ENCODE assay signal across 8 cellular contexts in genomic region chr22:20130319-20130718, GRCh38. TPM values are rescaled to one million over a fixed set of nuclear protein-coding genes. Genes with fewer than 3 reads are reported as not detected.
DNase-seq lines count a peak whose midpoint lies in the region; ATAC-seq, FAIRE-seq and TF ChIP-seq lines count a peak whose summit lies in the region.

No MANE protein-coding gene starts in this region.

- no peaks in the 10 kb centered on the region for H3K27me3 Mint-ChIP-seq in Caco-2 (ENCODE audit: insufficient read depth, unreplicated experiment)
- H3K27me3 Mint-ChIP-seq in MCF 10A (ENCODE audit: insufficient read depth, unreplicated experiment), result no peaks in the 10 kb centered on the region

- peaks cover 36% of the 10 kb centered on the region for H3F3A ChIP-seq in MM.1S (ENCODE audit: insufficient read depth, low read length)
- no peaks in the 10 kb centered on the region for H3F3A ChIP-seq in neural cell (ENCODE audit: insufficient read depth, low read length, poor library complexity, severe bottlenecking)

- H3K9ac ChIP-seq in MM.1S (ENCODE audit: low read length) (no peak overlapping the region), neural cell (ENCODE audit: low read length) (peak overlapping the region; percentile 86)

- DNase-seq in Caco-2, result no peak
- peak; percentile 47 for DNase-seq in MM.1S
- DNase-seq in MCF 10A (ENCODE audit: unreplicated experiment), result peak; percentile 32
- no peak for DNase-seq in GDM1 (lab: John Stamatoyannopoulos, UW)
- DNase-seq in activated CD8-positive, alpha-beta memory T cell treated with anti-CD3 and anti-CD28 coated beads, Interleukin-2, amount 50 U/mL, for 4 hours, result no peak
- DNase-seq in GM12892 (ENCODE audit: insufficient read length), result no peak

- H3K4me3 Mint-ChIP-seq in Caco-2 (ENCODE audit: unreplicated experiment) (peak overlapping the region; percentile 62), MCF 10A (ENCODE audit: unreplicated experiment) (peak overlapping the region; percentile 63)

- no peak for TF ChIP-seq RAD21 in neural cell (conservative IDR thresholded peaks at IDR 0.05)

- H3K27ac Mint-ChIP-seq in Caco-2 (ENCODE audit: unreplicated experiment) (no peak overlapping the region), MCF 10A (ENCODE audit: low read depth, unreplicated experiment) (no peak overlapping the region)

- CTCF ChIA-PET in Caco-2 (lab: Charles Lee), result no interaction called here
- CTCF ChIA-PET in MCF 10A (lab: Yijun Ruan, JAX), result interaction anchor here (0.6 to 1.1 kb wide), 2 partner anchors 27 to 53 kb away, joined by 3 to 4 read pairs; no protein-coding TSS in a partner anchor

- H3K4me1 Mint-ChIP-seq in Caco-2 (ENCODE audit: low read depth, unreplicated experiment) (no peaks in the 10 kb centered on the region), MCF 10A (ENCODE audit: insufficient read depth, unreplicated experiment) (no peaks in the 10 kb centered on the region)

- H2AFZ ChIP-seq in MM.1S (ENCODE audit: low read length), result peak overlapping the region; percentile 87; the same call in 1 of the 2 replicates
- no peak overlapping the region for H2AFZ ChIP-seq in neural cell (ENCODE audit: low read depth, low read length)

- BruUV-seq in Caco-2 (replicated peaks; lab: Mats Ljungman, UMichigan), result no TSS peak
- no TSS peak for BruUV-seq in MCF 10A (replicated peaks; lab: Mats Ljungman, UMichigan)

- no peaks in the 10 kb centered on the region for H3K9me3 ChIP-seq in Caco-2
- no peaks in the 10 kb centered on the region for H3K9me3 ChIP-seq in MM.1S (replicated peaks; ENCODE audit: insufficient read depth, low read length)
- H3K9me3 ChIP-seq in neural cell (ENCODE audit: low read length), result no peaks in the 10 kb centered on the region

- TF ChIP-seq EP300 in neural cell (conservative IDR thresholded peaks at IDR 0.05; ENCODE audit: poor library complexity, severe bottlenecking), result no peak

- peaks cover 54% of the 10 kb centered on the region for H3K36me3 Mint-ChIP-seq in Caco-2 (ENCODE audit: insufficient read depth, unreplicated experiment)
- H3K36me3 Mint-ChIP-seq in MCF 10A (ENCODE audit: insufficient read depth, unreplicated experiment), result peaks cover 23% of the 10 kb centered on the region

- no peaks in the 10 kb centered on the region for H4K20me1 ChIP-seq in MM.1S (ENCODE audit: insufficient read depth, low read length)
- H4K20me1 ChIP-seq in neural cell (ENCODE audit: insufficient read depth), result no peaks in the 10 kb centered on the region

- peaks cover 15% of the 10 kb centered on the region for H3K79me2 ChIP-seq in MM.1S (ENCODE audit: low read length)
- no peaks in the 10 kb centered on the region for H3K79me2 ChIP-seq in neural cell (replicated peaks; ENCODE audit: insufficient read depth, low read length)

- H3K9me2 ChIP-seq in MM.1S (replicated peaks; ENCODE audit: insufficient read depth, low read length) (no peaks in the 10 kb centered on the region), neural cell (ENCODE audit: insufficient read depth, low read length) (no peaks in the 10 kb centered on the region)

- H3K4me3 ChIP-seq in Caco-2 (ENCODE audit: low read depth, low read length), result no peak overlapping the region
- H3K4me3 ChIP-seq in MM.1S (ENCODE audit: low read length), result no peak overlapping the region
- H3K4me3 ChIP-seq in neural cell (ENCODE audit: low read length), result peak overlapping the region; percentile 82

- H3K27me3 ChIP-seq in Caco-2 (replicated peaks; ENCODE audit: control insufficient read depth, insufficient read depth, low read length) (no peaks in the 10 kb centered on the region), MM.1S (replicated peaks; ENCODE audit: insufficient read depth, low read length) (no peaks in the 10 kb centered on the region), neural cell (ENCODE audit: insufficient read depth, low read depth, low read length) (no peaks in the 10 kb centered on the region)

- FAIRE-seq in GM12892 (lab: Jason Lieb, UNC), result no peak

- TF ChIP-seq CTCF in Caco-2 (IDR thresholded peaks at IDR 0.05; ENCODE audit: insufficient read depth in 1 of 2, low read depth in 1 of 2, low read length in 1 of 2, severe bottlenecking in 1 of 2, unreplicated experiment in 1 of 2) (no peak), MM.1S (IDR thresholded peaks at IDR 0.05; ENCODE audit: low read length) (peak; percentile 54), MCF 10A (IDR thresholded peaks at IDR 0.05; ENCODE audit: unreplicated experiment) (peak; percentile 14), neural cell (IDR thresholded peaks at IDR 0.05; ENCODE audit: poor library complexity, severe bottlenecking) (peak; percentile 20)

- ATAC-seq in HG02884 (IDR thresholded peaks at IDR 0.05; ENCODE audit: unreplicated experiment), result no peak

- H3K9me3 Mint-ChIP-seq in Caco-2 (ENCODE audit: unreplicated experiment), result no peaks in the 10 kb centered on the region
- H3K9me3 Mint-ChIP-seq in MCF 10A (ENCODE audit: unreplicated experiment), result no peaks in the 10 kb centered on the region

- H3K36me3 ChIP-seq in Caco-2 (ENCODE audit: control insufficient read depth, insufficient read depth, low read length) (no peaks in the 10 kb centered on the region; the same call in 1 of the 2 replicates), MM.1S (replicated peaks; ENCODE audit: insufficient read depth, low read length) (no peaks in the 10 kb centered on the region; the same call in 1 of the 2 replicates), neural cell (ENCODE audit: insufficient read depth, low read length) (no peaks in the 10 kb centered on the region)

- POLR2A ChIA-PET in Caco-2 (lab: Charles Lee), result interaction anchor here (2.4 kb wide), 1 partner anchor 13 kb away, joined by 7 read pairs; the partner anchor contains the start of gene TRMT2A
- POLR2A ChIA-PET in MCF 10A (lab: Yijun Ruan, JAX), result interaction anchor here (0.6 to 3.0 kb wide), 3 partner anchors 12 to 207 kb away, joined by 3 to 17 read pairs (median 3); partner anchors contain the start of gene TRMT2A

- H3K27ac ChIP-seq in MM.1S (ENCODE audit: low read length) (no peak overlapping the region), neural cell (ENCODE audit: low read length) (peak overlapping the region; percentile 44)

- no peak overlapping the region for H3K4me2 ChIP-seq in MM.1S (ENCODE audit: low read depth, low read length)
- H3K4me2 ChIP-seq in neural cell (ENCODE audit: low read length), result no peak overlapping the region

- H3K4me1 ChIP-seq in Caco-2, result no peaks in the 10 kb centered on the region
- H3K4me1 ChIP-seq in MM.1S (ENCODE audit: low read length), result 0 out of 2 replicates have a peak, but pooled peaks cover 3% of the 10 kb centered on the region

- no peak for TF ChIP-seq POLR2A in GM12892 (IDR thresholded peaks at IDR 0.05; ENCODE audit: low read depth, low read length)

- intact Hi-C loops in Caco-2 (cut with micrococcal nuclease; ENCODE audit: unreplicated experiment) (no loop called here), MCF 10A (cut with micrococcal nuclease) (no loop called here)

TF ChIP-seq in neural cell, 6 proteins besides CTCF, POLR2A, EP300 and RAD21:
- TF ChIP-seq MXI1 (conservative IDR thresholded peaks at IDR 0.05; ENCODE audit: poor library complexity, severe bottlenecking) (no peak), EZH2 (IDR thresholded peaks at IDR 0.05; ENCODE audit: borderline replicate concordance, insufficient read depth, low read length, poor library complexity, severe bottlenecking) (no peak), POLR2AphosphoS5 (IDR thresholded peaks at IDR 0.05) (no peak), REST (IDR thresholded peaks at IDR 0.05; ENCODE audit: borderline replicate concordance) (no peak), SMC3 (conservative IDR thresholded peaks at IDR 0.05; ENCODE audit: poor library complexity) (no peak), TAF1 (IDR thresholded peaks at IDR 0.05; ENCODE audit: low read depth) (no peak)

RNA-seq across cellular contexts. Expression of gene ZDHHC8, which starts 1.3 kb away (rescaled TPM):
- total RNA-seq in Caco-2 (2022) (39.9 and 45.7 TPM in 2 replicates), MCF 10A (2022) (43.6 and 44.8 TPM in 2 replicates)
- 4.5 and 11.4 TPM in 2 replicates for polyA plus RNA-seq in neural cell
- 5.6 and 7.3 TPM in 2 replicates for polyA minus RNA-seq in neural cell
- 9.0 TPM for polyA plus RNA-seq in GM12892 (2012; ENCODE audit: missing spikeins)

RNA-seq across cellular contexts. Expression of gene TRMT2A, which starts 13.3 kb away (rescaled TPM):
- 41.1 and 43.0 TPM in 2 replicates for total RNA-seq in Caco-2 (2022)
- total RNA-seq in MCF 10A (2022), result 39.0 and 47.1 TPM in 2 replicates
- polyA plus RNA-seq in neural cell, result 96.7 and 103 TPM in 2 replicates
- polyA minus RNA-seq in neural cell, result 39.4 and 42.6 TPM in 2 replicates
- polyA plus RNA-seq in GM12892 (2012; ENCODE audit: missing spikeins), result 33.0 TPM

RNA-seq across cellular contexts. Expression of gene RANBP1, which starts 14.4 kb away (rescaled TPM):
- total RNA-seq in Caco-2 (2022) (365 and 385 TPM in 2 replicates), MCF 10A (2022) (126 and 195 TPM in 2 replicates)
- 341 and 360 TPM in 2 replicates for polyA plus RNA-seq in neural cell
- polyA minus RNA-seq in neural cell, result 159 and 183 TPM in 2 replicates
- 257 TPM for polyA plus RNA-seq in GM12892 (2012; ENCODE audit: missing spikeins)

RNA-seq across cellular contexts. Expression of gene CCDC188, which starts 20.5 kb away (rescaled TPM):
- total RNA-seq in Caco-2 (2022) (not detected in 2 replicates), MCF 10A (2022) (0.70 and 0.93 TPM in 2 replicates)
- not detected in 2 replicates for polyA plus RNA-seq in neural cell
- polyA minus RNA-seq in neural cell, result not detected in 2 replicates
- polyA plus RNA-seq in GM12892 (2012; ENCODE audit: missing spikeins), result not detected

RNA-seq across cellular contexts. Expression of gene DGCR8, which starts 50.3 kb away (rescaled TPM):
- total RNA-seq in Caco-2 (2022) (53.1 and 60.0 TPM in 2 replicates), MCF 10A (2022) (40.8 and 49.1 TPM in 2 replicates)
- 48.9 and 52.3 TPM in 2 replicates for polyA plus RNA-seq in neural cell
- 37.2 and 37.7 TPM in 2 replicates for polyA minus RNA-seq in neural cell
- 19.9 TPM for polyA plus RNA-seq in GM12892 (2012; ENCODE audit: missing spikeins)

Comparison
In these comparisons a context has a peak if more than half of its experiments do, and no peak if none do; other contexts are left out.
1. DNase-seq: peak in MM.1S (single experiment) and MCF 10A (single experiment); none in Caco-2 (0 of 2), GDM1 (single experiment), activated CD8-positive, alpha-beta memory T cell treated with anti-CD3 and anti-CD28 coated beads, Interleukin-2, amount 50 U/mL, for 4 hours (single experiment) and GM12892 (single experiment).
2. CTCF ChIP-seq: peak in MM.1S (single experiment), MCF 10A (single experiment) and neural cell (single experiment); none in Caco-2 (0 of 2).